Comparison of ENCODE assay signal across 13 cellular contexts in the genomic region with DNA sequence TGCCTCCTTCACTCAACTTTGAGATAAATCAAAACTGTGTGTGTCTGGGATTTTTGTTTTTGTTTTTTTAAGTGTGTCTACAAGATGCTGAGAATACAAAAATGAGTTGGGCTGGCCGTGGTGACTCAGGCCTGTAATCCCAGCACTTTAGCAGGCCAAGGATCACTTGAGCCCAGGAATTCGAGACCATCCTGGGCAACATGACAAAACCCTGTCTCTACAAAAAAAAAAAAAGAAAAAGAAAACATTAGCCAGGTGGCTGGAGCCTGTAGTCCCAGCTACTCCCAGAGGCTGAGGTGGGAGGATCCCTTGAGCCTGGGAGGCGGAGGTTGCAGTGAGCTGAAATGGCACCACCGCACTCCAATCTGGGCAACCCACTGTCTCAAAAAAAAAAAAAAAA. TPM values are rescaled to one million over a fixed set of nuclear protein-coding genes. Genes with fewer than 3 reads are reported as not detected.
DNase-seq lines count a peak whose midpoint lies in the region; ATAC-seq, FAIRE-seq and TF ChIP-seq lines count a peak whose summit lies in the region.
"Had no signal": no experiment of that assay in that cellular context is flagged by ENCODE, and none has a peak within 500 bp of the region (broad histone marks: within the 10 kb centered on the region; RNA-seq: fewer than 3 reads in every experiment).

No MANE protein-coding gene starts in this region.

- TF ChIP-seq POLR2A in H54 (IDR thresholded peaks at IDR 0.05; ENCODE audit: low read depth, low read length), result no peak

- peaks cover 13 to 22% of the 10 kb centered on the region in 2 donors for H3K4me1 Mint-ChIP-seq in natural killer cell

- ATAC-seq in SK-N-SH treated with all-trans-retinoic acid at 6 μM for 48 hours (peak; percentile 45), natural killer cell (no peak)
- no peak for ATAC-seq in stimulated activated naive CD8-positive, alpha-beta T cell treated with anti-CD3 and anti-CD28 coated beads, Interleukin-15, Interleukin-2, amounts not matched to agents 100 U/mL and 50 U/mL, for 24 hours

- H3K36me3 Mint-ChIP-seq in natural killer cell, result no peaks in the 10 kb centered on the region

- no peak overlapping the region for H3K4me3 Mint-ChIP-seq in natural killer cell
- H3K4me3 Mint-ChIP-seq: B cell; central memory CD8-positive, alpha-beta T cell had no signal

- H3K4me3 ChIP-seq in foreskin fibroblast (ENCODE audit: low read depth in 1 of 2, low read length in 2 of 2), result no peak overlapping the region

- H3K9me3 Mint-ChIP-seq in natural killer cell, result no peaks in the 10 kb centered on the region
- H3K9me3 Mint-ChIP-seq: central memory CD8-positive, alpha-beta T cell had no signal

- TF ChIP-seq CTCF in foreskin fibroblast (IDR thresholded peaks at IDR 0.05; ENCODE audit: low read depth, low read length), result no peak
- no peak for TF ChIP-seq CTCF in natural killer cell (IDR thresholded peaks at IDR 0.05)

- DNase-seq in A172 (ENCODE audit: low spot score) (peak; percentile 86), H54 (ENCODE audit: insufficient read length, low spot score) (no peak), foreskin fibroblast (peak; percentile 80 to 87), HuH-7 (ENCODE audit: low spot score) (no peak), natural killer cell (no peak), NCI-H2107 treated with DMSO at 0.1 percent for 48 hours (lab: John Stamatoyannopoulos, UW; ENCODE audit: unreplicated experiment) (no peak)
- no peak for DNase-seq in stimulated activated naive CD8-positive, alpha-beta T cell treated with anti-CD3 and anti-CD28 coated beads, Interleukin-15, Interleukin-2, amounts not matched to agents 100 U/mL and 50 U/mL, for 24 hours
- DNase-seq: head of caudate nucleus, midbrain, NCI-H1105 treated with DMSO at 0.1 percent for 48 hours had no signal

- intact Hi-C loops in natural killer cell (cut with micrococcal nuclease), result no loop called here

- no peak overlapping the region for H3K27ac Mint-ChIP-seq in natural killer cell
- H3K27ac Mint-ChIP-seq: B cell had no signal

- H3K27me3 Mint-ChIP-seq in natural killer cell (ENCODE audit: low read depth in 2 of 2), result no peaks in the 10 kb centered on the region
- H3K27me3 Mint-ChIP-seq: B cell; central memory CD8-positive, alpha-beta T cell had no signal

- peak; percentile 72 for FAIRE-seq in H54 (lab: Jason Lieb, UNC)

TF ChIP-seq in SK-N-SH treated with all-trans-retinoic acid at 6 μM for 48 hours, 23 proteins besides CTCF, POLR2A, EP300 and RAD21:
- no peak for TF ChIP-seq ARNTL (CRISPR knock-in tag; IDR thresholded peaks at IDR 0.05; ENCODE audit: borderline replicate concordance, low read depth)
- TF ChIP-seq, protein P1, sequence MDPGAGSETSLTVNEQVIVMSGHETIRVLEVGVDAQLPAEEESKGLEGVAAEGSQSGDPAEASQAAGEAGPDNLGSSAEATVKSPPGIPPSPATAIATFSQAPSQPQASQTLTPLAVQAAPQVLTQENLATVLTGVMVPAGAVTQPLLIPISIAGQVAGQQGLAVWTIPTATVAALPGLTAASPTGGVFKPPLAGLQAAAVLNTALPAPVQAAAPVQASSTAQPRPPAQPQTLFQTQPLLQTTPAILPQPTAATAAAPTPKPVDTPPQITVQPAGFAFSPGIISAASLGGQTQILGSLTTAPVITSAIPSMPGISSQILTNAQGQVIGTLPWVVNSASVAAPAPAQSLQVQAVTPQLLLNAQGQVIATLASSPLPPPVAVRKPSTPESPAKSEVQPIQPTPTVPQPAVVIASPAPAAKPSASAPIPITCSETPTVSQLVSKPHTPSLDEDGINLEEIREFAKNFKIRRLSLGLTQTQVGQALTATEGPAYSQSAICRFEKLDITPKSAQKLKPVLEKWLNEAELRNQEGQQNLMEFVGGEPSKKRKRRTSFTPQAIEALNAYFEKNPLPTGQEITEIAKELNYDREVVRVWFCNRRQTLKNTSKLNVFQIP (CRISPR knock-in tag; IDR thresholded peaks at IDR 0.05; ENCODE audit: borderline replicate concordance, low read depth), result no peak
- TF ChIP-seq, protein P2, sequence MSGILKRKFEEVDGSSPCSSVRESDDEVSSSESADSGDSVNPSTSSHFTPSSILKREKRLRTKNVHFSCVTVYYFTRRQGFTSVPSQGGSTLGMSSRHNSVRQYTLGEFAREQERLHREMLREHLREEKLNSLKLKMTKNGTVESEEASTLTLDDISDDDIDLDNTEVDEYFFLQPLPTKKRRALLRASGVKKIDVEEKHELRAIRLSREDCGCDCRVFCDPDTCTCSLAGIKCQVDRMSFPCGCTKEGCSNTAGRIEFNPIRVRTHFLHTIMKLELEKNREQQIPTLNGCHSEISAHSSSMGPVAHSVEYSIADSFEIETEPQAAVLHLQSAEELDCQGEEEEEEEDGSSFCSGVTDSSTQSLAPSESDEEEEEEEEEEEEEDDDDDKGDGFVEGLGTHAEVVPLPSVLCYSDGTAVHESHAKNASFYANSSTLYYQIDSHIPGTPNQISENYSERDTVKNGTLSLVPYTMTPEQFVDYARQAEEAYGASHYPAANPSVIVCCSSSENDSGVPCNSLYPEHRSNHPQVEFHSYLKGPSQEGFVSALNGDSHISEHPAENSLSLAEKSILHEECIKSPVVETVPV (CRISPR knock-in tag; IDR thresholded peaks at IDR 0.05), result no peak
- no peak for TF ChIP-seq TOX (CRISPR knock-in tag; IDR thresholded peaks at IDR 0.05; ENCODE audit: borderline replicate concordance)
- no peak for TF ChIP-seq ZNF8 (CRISPR knock-in tag; IDR thresholded peaks at IDR 0.05)
- no peak for TF ChIP-seq RARB (CRISPR knock-in tag; IDR thresholded peaks at IDR 0.05)
- no peak for TF ChIP-seq CSDC2 (CRISPR knock-in tag; IDR thresholded peaks at IDR 0.05)
- TF ChIP-seq, protein P3, sequence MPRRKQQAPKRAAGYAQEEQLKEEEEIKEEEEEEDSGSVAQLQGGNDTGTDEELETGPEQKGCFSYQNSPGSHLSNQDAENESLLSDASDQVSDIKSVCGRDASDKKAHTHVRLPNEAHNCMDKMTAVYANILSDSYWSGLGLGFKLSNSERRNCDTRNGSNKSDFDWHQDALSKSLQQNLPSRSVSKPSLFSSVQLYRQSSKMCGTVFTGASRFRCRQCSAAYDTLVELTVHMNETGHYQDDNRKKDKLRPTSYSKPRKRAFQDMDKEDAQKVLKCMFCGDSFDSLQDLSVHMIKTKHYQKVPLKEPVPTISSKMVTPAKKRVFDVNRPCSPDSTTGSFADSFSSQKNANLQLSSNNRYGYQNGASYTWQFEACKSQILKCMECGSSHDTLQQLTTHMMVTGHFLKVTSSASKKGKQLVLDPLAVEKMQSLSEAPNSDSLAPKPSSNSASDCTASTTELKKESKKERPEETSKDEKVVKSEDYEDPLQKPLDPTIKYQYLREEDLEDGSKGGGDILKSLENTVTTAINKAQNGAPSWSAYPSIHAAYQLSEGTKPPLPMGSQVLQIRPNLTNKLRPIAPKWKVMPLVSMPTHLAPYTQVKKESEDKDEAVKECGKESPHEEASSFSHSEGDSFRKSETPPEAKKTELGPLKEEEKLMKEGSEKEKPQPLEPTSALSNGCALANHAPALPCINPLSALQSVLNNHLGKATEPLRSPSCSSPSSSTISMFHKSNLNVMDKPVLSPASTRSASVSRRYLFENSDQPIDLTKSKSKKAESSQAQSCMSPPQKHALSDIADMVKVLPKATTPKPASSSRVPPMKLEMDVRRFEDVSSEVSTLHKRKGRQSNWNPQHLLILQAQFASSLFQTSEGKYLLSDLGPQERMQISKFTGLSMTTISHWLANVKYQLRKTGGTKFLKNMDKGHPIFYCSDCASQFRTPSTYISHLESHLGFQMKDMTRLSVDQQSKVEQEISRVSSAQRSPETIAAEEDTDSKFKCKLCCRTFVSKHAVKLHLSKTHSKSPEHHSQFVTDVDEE (CRISPR knock-in tag; IDR thresholded peaks at IDR 0.05), result no peak
- TF ChIP-seq, protein P4, sequence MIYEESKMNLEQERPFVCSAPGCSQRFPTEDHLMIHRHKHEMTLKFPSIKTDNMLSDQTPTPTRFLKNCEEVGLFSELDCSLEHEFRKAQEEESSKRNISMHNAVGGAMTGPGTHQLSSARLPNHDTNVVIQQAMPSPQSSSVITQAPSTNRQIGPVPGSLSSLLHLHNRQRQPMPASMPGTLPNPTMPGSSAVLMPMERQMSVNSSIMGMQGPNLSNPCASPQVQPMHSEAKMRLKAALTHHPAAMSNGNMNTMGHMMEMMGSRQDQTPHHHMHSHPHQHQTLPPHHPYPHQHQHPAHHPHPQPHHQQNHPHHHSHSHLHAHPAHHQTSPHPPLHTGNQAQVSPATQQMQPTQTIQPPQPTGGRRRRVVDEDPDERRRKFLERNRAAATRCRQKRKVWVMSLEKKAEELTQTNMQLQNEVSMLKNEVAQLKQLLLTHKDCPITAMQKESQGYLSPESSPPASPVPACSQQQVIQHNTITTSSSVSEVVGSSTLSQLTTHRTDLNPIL (CRISPR knock-in tag; IDR thresholded peaks at IDR 0.05; ENCODE audit: low read depth), result no peak
- TF ChIP-seq GLIS3 (CRISPR knock-in tag; IDR thresholded peaks at IDR 0.05), result no peak
- no peak for TF ChIP-seq ZC3H10 (CRISPR knock-in tag; IDR thresholded peaks at IDR 0.05)
- TF ChIP-seq ZNF70 (CRISPR knock-in tag; IDR thresholded peaks at IDR 0.05), result no peak
- TF ChIP-seq ISL1 (CRISPR knock-in tag; IDR thresholded peaks at IDR 0.05), result no peak
- TF ChIP-seq TCF4 (CRISPR knock-in tag; IDR thresholded peaks at IDR 0.05; ENCODE audit: borderline replicate concordance), result no peak
- TF ChIP-seq ZFP3 (CRISPR knock-in tag; IDR thresholded peaks at IDR 0.05), result no peak
- TF ChIP-seq, protein P5, sequence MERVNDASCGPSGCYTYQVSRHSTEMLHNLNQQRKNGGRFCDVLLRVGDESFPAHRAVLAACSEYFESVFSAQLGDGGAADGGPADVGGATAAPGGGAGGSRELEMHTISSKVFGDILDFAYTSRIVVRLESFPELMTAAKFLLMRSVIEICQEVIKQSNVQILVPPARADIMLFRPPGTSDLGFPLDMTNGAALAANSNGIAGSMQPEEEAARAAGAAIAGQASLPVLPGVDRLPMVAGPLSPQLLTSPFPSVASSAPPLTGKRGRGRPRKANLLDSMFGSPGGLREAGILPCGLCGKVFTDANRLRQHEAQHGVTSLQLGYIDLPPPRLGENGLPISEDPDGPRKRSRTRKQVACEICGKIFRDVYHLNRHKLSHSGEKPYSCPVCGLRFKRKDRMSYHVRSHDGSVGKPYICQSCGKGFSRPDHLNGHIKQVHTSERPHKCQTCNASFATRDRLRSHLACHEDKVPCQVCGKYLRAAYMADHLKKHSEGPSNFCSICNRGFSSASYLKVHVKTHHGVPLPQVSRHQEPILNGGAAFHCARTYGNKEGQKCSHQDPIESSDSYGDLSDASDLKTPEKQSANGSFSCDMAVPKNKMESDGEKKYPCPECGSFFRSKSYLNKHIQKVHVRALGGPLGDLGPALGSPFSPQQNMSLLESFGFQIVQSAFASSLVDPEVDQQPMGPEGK (CRISPR knock-in tag; IDR thresholded peaks at IDR 0.05; ENCODE audit: borderline replicate concordance), result no peak

RNA-seq across cellular contexts. Expression of a gene that starts 21.0 kb away (rescaled TPM):
- 631 and 694 TPM in 2 replicates for total RNA-seq in A172 (2014; rRNA removed; shearing (Covaris generic))
- total RNA-seq in natural killer cell, result 100 to 1,000 TPM; 703 to 872 (median 771) TPM

RNA-seq across cellular contexts. Expression of a gene that starts 21.5 kb away (rescaled TPM):
- total RNA-seq in A172 (2014; rRNA removed; shearing (Covaris generic)), result 16.3 and 18.7 TPM in 2 replicates
- 1 to 10 TPM; 2.8 to 5.4 (median 3.0) TPM for total RNA-seq in natural killer cell

RNA-seq across cellular contexts. Expression of a gene that starts 37.8 kb away (rescaled TPM):
- 3.1 and 3.3 TPM in 2 replicates for total RNA-seq in A172 (2014; rRNA removed; shearing (Covaris generic))
- total RNA-seq in natural killer cell, result 1 to 10 TPM; 4.0 to 7.7 (median 4.6) TPM

Comparison
In these comparisons a context has a peak if more than half of its experiments do, and no peak if none do; other contexts are left out.
1. DNase-seq: peak in A172 (single experiment) and foreskin fibroblast (2 of 2); none in H54 (single experiment), HuH-7 (single experiment), natural killer cell (single experiment), NCI-H2107 treated with DMSO at 0.1 percent for 48 hours (single experiment) and stimulated activated naive CD8-positive, alpha-beta T cell treated with anti-CD3 and anti-CD28 coated beads, Interleukin-15, Interleukin-2, amounts not matched to agents 100 U/mL and 50 U/mL, for 24 hours (single experiment).